1 cellular context compared by ENCODE assay signal in genomic region chr12:115199831-115200230, GRCh38.
TF ChIP-seq lines count a peak whose summit lies in the region.

No MANE protein-coding gene starts in this region.

TF ChIP-seq in GM23338, 12 proteins besides CTCF, POLR2A, EP300 and RAD21:
- TF ChIP-seq EZH2phosphoT487 (IDR thresholded peaks at IDR 0.05; ENCODE audit: unreplicated experiment): no peak
- no peak for TF ChIP-seq REST (IDR thresholded peaks at IDR 0.05; ENCODE audit: unreplicated experiment)
- TF ChIP-seq STAT1 (IDR thresholded peaks at IDR 0.05; ENCODE audit: unreplicated experiment): no peak
- TF ChIP-seq EZH2 (IDR thresholded peaks at IDR 0.05; ENCODE audit: low read depth, unreplicated experiment): no peak
- TF ChIP-seq ZNF331 (CRISPR knock-in tag; IDR thresholded peaks at IDR 0.05; ENCODE audit: low read depth): no peak
- TF ChIP-seq CREB1 (CRISPR knock-in tag; IDR thresholded peaks at IDR 0.05; ENCODE audit: low read depth): no peak
- TF ChIP-seq POLR2AphosphoS5 (IDR thresholded peaks at IDR 0.05; ENCODE audit: low read depth): no peak
- no peak for TF ChIP-seq JUNB (IDR thresholded peaks at IDR 0.05; ENCODE audit: unreplicated experiment)
- TF ChIP-seq ZNF462 (CRISPR knock-in tag; IDR thresholded peaks at IDR 0.05): no peak
- TF ChIP-seq NANOG (IDR thresholded peaks at IDR 0.05; ENCODE audit: borderline replicate concordance): no peak
